ENCODE assay signal across 15 cellular contexts in the genomic region with DNA sequence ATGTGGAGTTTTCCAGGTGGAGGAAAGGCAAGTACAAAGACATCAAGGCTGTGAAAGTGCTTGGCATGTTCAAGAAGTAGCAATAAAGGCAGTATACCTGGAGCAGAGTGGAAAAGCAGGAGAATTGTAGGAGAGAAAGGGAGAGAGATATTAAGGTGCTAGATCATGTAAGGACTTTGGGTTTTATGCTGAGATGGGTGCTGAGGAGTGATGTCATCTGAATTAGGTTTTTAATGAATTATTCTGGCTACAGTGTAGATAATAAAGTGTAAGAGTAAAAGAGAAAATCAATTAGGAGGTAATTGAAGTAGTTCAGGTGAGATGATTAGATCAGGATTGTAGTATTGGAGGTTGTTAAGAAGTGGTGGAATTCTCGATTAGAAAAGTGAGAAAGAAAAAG. TPM values are rescaled to one million over a fixed set of nuclear protein-coding genes. Genes with fewer than 3 reads are reported as not detected.
A peak's percentile ranks its signal among the peaks of the same experiment; 100 is the strongest.
DNase-seq lines count a peak whose midpoint lies in the region; ATAC-seq, FAIRE-seq and TF ChIP-seq lines count a peak whose summit lies in the region.
"Had no signal": no experiment of that assay in that cellular context is flagged by ENCODE, and none has a peak within 500 bp of the region (broad histone marks: within the 10 kb centered on the region; RNA-seq: fewer than 3 reads in every experiment).

No MANE protein-coding gene starts in this region.

- H3K4me1 Mint-ChIP-seq in HFFc6 (ENCODE audit: low read depth) (peaks cover 64% of the 10 kb centered on the region), astrocyte (ENCODE audit: low read depth, unreplicated experiment) (peaks cover 34% of the 10 kb centered on the region), mesothelial cell of epicardium (peaks cover 19% of the 10 kb centered on the region)

- H3K9ac ChIP-seq in GM23248, result no peak overlapping the region
- H3K9ac ChIP-seq in astrocyte (ENCODE audit: low read length), result no peak overlapping the region

- no peaks in the 10 kb centered on the region for H3K9me2 ChIP-seq in GM23248 (ENCODE audit: insufficient read depth)

- H3K4me3 ChIP-seq in GM23248, result no peak overlapping the region
- no peak overlapping the region for H3K4me3 ChIP-seq in astrocyte (ENCODE audit: insufficient read depth, low read depth, low read length)

- no peak for FAIRE-seq in astrocyte (lab: Jason Lieb, UNC)

- H3K27ac ChIP-seq in GM23248 (0 out of 2 replicates have a peak overlapping the region, but pooled peaks have one; percentile 35), astrocyte (ENCODE audit: low read depth, low read length) (no peak overlapping the region)

- peaks cover 5% of the 10 kb centered on the region for H3K27me3 Mint-ChIP-seq in HFFc6 (ENCODE audit: insufficient read depth)
- no peaks in the 10 kb centered on the region for H3K27me3 Mint-ChIP-seq in astrocyte (ENCODE audit: low read depth, unreplicated experiment)
- H3K27me3 Mint-ChIP-seq in mesothelial cell of epicardium (ENCODE audit: low read depth), result no peaks in the 10 kb centered on the region
- H3K27me3 Mint-ChIP-seq: B cell; CD4-positive, alpha-beta T cell had no signal

- no peaks in the 10 kb centered on the region for H3K9me3 Mint-ChIP-seq in HFFc6
- H3K9me3 Mint-ChIP-seq in astrocyte (ENCODE audit: unreplicated experiment), result no peaks in the 10 kb centered on the region
- no peaks in the 10 kb centered on the region for H3K9me3 Mint-ChIP-seq in mesothelial cell of epicardium
- H3K9me3 Mint-ChIP-seq: CD4-positive, alpha-beta T cell had no signal

- H3K27ac Mint-ChIP-seq in HFFc6, result peak overlapping the region; percentile 60
- peak overlapping the region; percentile 27 for H3K27ac Mint-ChIP-seq in astrocyte (ENCODE audit: unreplicated experiment)
- peak overlapping the region; percentile 35 for H3K27ac Mint-ChIP-seq in mesothelial cell of epicardium
- H3K27ac Mint-ChIP-seq: B cell; CD4-positive, alpha-beta T cell had no signal

- H3K4me1 ChIP-seq in GM23248 (ENCODE audit: insufficient read depth) (peaks cover 15% of the 10 kb centered on the region), astrocyte (ENCODE audit: insufficient read depth, low read length) (no peaks in the 10 kb centered on the region)

- no peak for ATAC-seq in GM21390 (IDR thresholded peaks at IDR 0.05; ENCODE audit: unreplicated experiment)
- ATAC-seq: SK-N-SH treated with all-trans-retinoic acid at 6 μM for 48 hours had no signal

- no peaks in the 10 kb centered on the region for H3K9me3 ChIP-seq in GM23248 (ENCODE audit: low read depth)
- no peaks in the 10 kb centered on the region for H3K9me3 ChIP-seq in astrocyte (ENCODE audit: insufficient read depth, low read depth, low read length)

- no peaks in the 10 kb centered on the region for H3K27me3 ChIP-seq in GM23248 (replicated peaks; ENCODE audit: insufficient read depth)
- no peaks in the 10 kb centered on the region for H3K27me3 ChIP-seq in astrocyte (ENCODE audit: insufficient read depth, low read length)

- H3K36me3 Mint-ChIP-seq in HFFc6 (ENCODE audit: low read depth) (peaks cover 29% of the 10 kb centered on the region), astrocyte (ENCODE audit: low read depth, unreplicated experiment) (peaks cover 3% of the 10 kb centered on the region), mesothelial cell of epicardium (peaks cover 4% of the 10 kb centered on the region)

- TF ChIP-seq CTCF in HFFc6 (IDR thresholded peaks at IDR 0.05) (no peak), astrocyte (IDR thresholded peaks at IDR 0.05; ENCODE audit: insufficient read depth, low read depth, low read length) (no peak), mesothelial cell of epicardium (IDR thresholded peaks at IDR 0.05; ENCODE audit: unreplicated experiment) (no peak)

- in situ Hi-C loops in GM23248 (cut with MboI), result no loop called here

- H2AFZ ChIP-seq in GM23248 (no peak overlapping the region), astrocyte (ENCODE audit: low read depth, low read length) (no peak overlapping the region)

- no peak overlapping the region for H3K4me2 ChIP-seq in GM23248 (ENCODE audit: unreplicated experiment)
- no peak overlapping the region for H3K4me2 ChIP-seq in astrocyte (ENCODE audit: low read length)

- no peak for DNase-seq in GM23248
- DNase-seq in HFFc6, result no peak
- no peak for DNase-seq in astrocyte (ENCODE audit: low read depth)
- DNase-seq in mesothelial cell of epicardium (ENCODE audit: low spot score in 2 of 2, unreplicated experiment in 2 of 2), result no peak
- DNase-seq in activated effector memory CD4-positive, alpha-beta T cell treated with anti-CD3 and anti-CD28 coated beads, Interleukin-2, amount 50 U/mL, for 16 hours, result no peak
- DNase-seq in DMS153 treated with DMSO at 0.1 percent for 48 hours (lab: John Stamatoyannopoulos, UW; ENCODE audit: unreplicated experiment), result no peak
- no peak for DNase-seq in NCI-H2107 treated with DMSO at 0.1 percent for 48 hours (lab: John Stamatoyannopoulos, UW; ENCODE audit: unreplicated experiment)
- DNase-seq: CD4-positive, alpha-beta T cell; NCI-H1092; NCI-H1694; NCI-H446; Right ventricle myocardium superior had no signal

- no peaks in the 10 kb centered on the region for H3K36me3 ChIP-seq in GM23248 (ENCODE audit: low read depth)
- no peaks in the 10 kb centered on the region for H3K36me3 ChIP-seq in astrocyte (ENCODE audit: insufficient read depth, low read length)

- H3K79me2 ChIP-seq in GM23248 (ENCODE audit: insufficient read depth) (peaks cover 100% of the 10 kb centered on the region), astrocyte (ENCODE audit: insufficient read depth, low read length) (peaks cover 98% of the 10 kb centered on the region)

- H3K4me3 Mint-ChIP-seq in HFFc6 (peak overlapping the region; percentile 18), astrocyte (ENCODE audit: unreplicated experiment) (no peak overlapping the region), mesothelial cell of epicardium (no peak overlapping the region)
- H3K4me3 Mint-ChIP-seq: B cell; CD4-positive, alpha-beta T cell had no signal

- 97 to 100% methylated on average over 1 of the region's 1 CpG for WGBS in GM23248 (ENCODE audit: low coverage in 1 of 2, low lambda C conversion rate in 2 of 2, missing lambda C conversion rate in 2 of 2), 2 experiments

- H4K20me1 ChIP-seq in GM23248 (ENCODE audit: insufficient read depth), result peaks cover 29% of the 10 kb centered on the region
- peaks cover 93% of the 10 kb centered on the region for H4K20me1 ChIP-seq in astrocyte (ENCODE audit: insufficient read depth, low read length)

- peaks cover 22% of the 10 kb centered on the region for H3F3A ChIP-seq in GM23248 (ENCODE audit: insufficient read depth)

RNA-seq across cellular contexts. Expression of a gene that starts 34.0 kb away (rescaled TPM):
- 9.8 and 16.2 TPM in 2 replicates for total RNA-seq in GM23248 (2014; rRNA removed; shearing (Covaris generic))
- polyA plus RNA-seq in GM23248 (2016; fragmentation: Nextera tagmentation; extraction: Ambion mirVana), result 7.1 and 8.0 TPM in 2 replicates
- 100 to 1,000 TPM in 1 of 6 experiments, 10 to 100 TPM in 5; 52.0 to 114 (median 63.7) TPM for total RNA-seq in HFFc6 (2021; fragmentation: NEBNext Ultra II Directional; extraction: Animal tissue kit (Norgen Biotek cat#: 25700))
- 79.1 and 96.2 TPM in 2 replicates for total RNA-seq in astrocyte
- 82.7 to 92.5 TPM (median 90.6 TPM) in 3 replicates for total RNA-seq in mesothelial cell of epicardium
